In genomic region chr21:46323227-46323709, GRCh38 we compare ENCODE assay signal across 8 cellular contexts. TPM values are rescaled to one million over a fixed set of nuclear protein-coding genes. Genes with fewer than 3 reads are reported as not detected.
DNase-seq lines count a peak whose midpoint lies in the region; ATAC-seq, FAIRE-seq and TF ChIP-seq lines count a peak whose summit lies in the region.

No MANE protein-coding gene starts in this region.

- H3K36me3 ChIP-seq in SJCRH30 = peaks cover 16% of the 10 kb centered on the region
- peaks cover 0 to 18% (median 0%) of the 10 kb centered on the region in 3 donors for H3K36me3 ChIP-seq in esophagus squamous epithelium
- peaks cover 4 to 9% of the 10 kb centered on the region in 2 experiments for H3K36me3 ChIP-seq in trophoblast cell (ENCODE audit: control insufficient read depth in 1 of 2, insufficient read depth in 2 of 2, low read length in 2 of 2)

- H3K14ac ChIP-seq in trophoblast cell (ENCODE audit: low read length) = peak overlapping the region; percentile 92

- H4K8ac ChIP-seq in trophoblast cell (ENCODE audit: low read depth, low read length) = peak overlapping the region; percentile 85

- peak; percentile 28 for DNase-seq in Daoy (ENCODE audit: low read depth)
- no peak for DNase-seq in SJCRH30
- DNase-seq in esophagus squamous epithelium (lab: John Stamatoyannopoulos, UW) = no peak
- peak in 1 of 2 donors; percentile 18 for DNase-seq in trophoblast cell
- DNase-seq in urothelium cell line (ENCODE audit: low spot score) = no peak

- peaks cover 21% of the 10 kb centered on the region for H3K79me1 ChIP-seq in trophoblast cell (ENCODE audit: low read length)

- H2AFZ ChIP-seq in trophoblast cell (ENCODE audit: insufficient read depth, low read length, poor library complexity) = peak overlapping the region; percentile 66

- FAIRE-seq in urothelium cell line (lab: Jason Lieb, UNC) = no peak

- H3K4me1 ChIP-seq in SJCRH30 (peaks cover 5% of the 10 kb centered on the region), esophagus squamous epithelium (peaks cover 13 to 50% (median 20%) of the 10 kb centered on the region in 3 donors), trophoblast cell (ENCODE audit: control insufficient read depth in 1 of 2, insufficient read depth in 2 of 2, low read length in 2 of 2) (peaks cover 11 to 20% of the 10 kb centered on the region in 2 experiments)

- peak overlapping the region; percentile 41 for H2BK120ac ChIP-seq in trophoblast cell (ENCODE audit: insufficient read depth, low read length, poor library complexity)

- no peaks in the 10 kb centered on the region for H3K9me3 ChIP-seq in SJCRH30 (replicated peaks)
- no peaks in the 10 kb centered on the region for H3K9me3 ChIP-seq in esophagus squamous epithelium
- H3K9me3 ChIP-seq in trophoblast cell (ENCODE audit: insufficient read depth, low read depth, low read length) = no peaks in the 10 kb centered on the region

- peaks cover 25% of the 10 kb centered on the region for H3K79me2 ChIP-seq in trophoblast cell (ENCODE audit: control insufficient read depth, insufficient read depth, low read length, poor library complexity)

- peak overlapping the region; percentile 94 for H3K4ac ChIP-seq in trophoblast cell (ENCODE audit: low read depth, low read length)

- H3K9ac ChIP-seq in trophoblast cell (ENCODE audit: low read length) = peak overlapping the region; percentile 95

- H2BK12ac ChIP-seq in trophoblast cell (ENCODE audit: low read length) = no peak overlapping the region

- WGBS in esophagus squamous epithelium, 2 donors = 0 to 1% methylated on average over 5 to 21 of the region's 34 CpGs
- WGBS in trophoblast cell (ENCODE audit: extremely low coverage, insufficient coverage, insufficient read length) = no CpG with 5 or more reads among the region's 34 CpGs

- peak overlapping the region; percentile 88 for H4K91ac ChIP-seq in trophoblast cell (ENCODE audit: low read depth, low read length)

- H3K27ac ChIP-seq in SJCRH30 (peak overlapping the region; percentile 98), esophagus squamous epithelium (peak overlapping the region; percentile 81 to 100 (median 100)), trophoblast cell (ENCODE audit: low read depth, low read length) (peak overlapping the region; percentile 61)

- peak overlapping the region; percentile 93 for H3K4me2 ChIP-seq in trophoblast cell (ENCODE audit: low read length)

- TF ChIP-seq CTCF in esophagus squamous epithelium (IDR thresholded peaks at IDR 0.05) = no peak

- intact Hi-C loops in esophagus squamous epithelium (cut with DNase I) = loop anchor here (10.0 kb wide), 1 partner anchor 98 kb away; the partner anchor contains the start of gene LSS

- peak overlapping the region; percentile 49 for H4K12ac ChIP-seq in trophoblast cell (ENCODE audit: low read depth, low read length)

- H3K4me3 ChIP-seq in SJCRH30 (peak overlapping the region; percentile 99), esophagus squamous epithelium (peak overlapping the region; percentile 74 to 99 (median 96)), trophoblast cell (ENCODE audit: low read depth, low read length) (peak overlapping the region; percentile 86)

- H3K27me3 ChIP-seq in SJCRH30 (no peaks in the 10 kb centered on the region), esophagus squamous epithelium (no peaks in the 10 kb centered on the region), trophoblast cell (ENCODE audit: insufficient read depth, low read length) (no peaks in the 10 kb centered on the region)

- no peak overlapping the region for H3K23ac ChIP-seq in trophoblast cell (ENCODE audit: low read length)

- H2AK5ac ChIP-seq in trophoblast cell (ENCODE audit: low read length) = peak overlapping the region; percentile 30

- peak; percentile 1 for ATAC-seq in GM21786 (IDR thresholded peaks at IDR 0.05; ENCODE audit: unreplicated experiment)
- ATAC-seq in HG02798 (IDR thresholded peaks at IDR 0.05; ENCODE audit: poor library complexity, unreplicated experiment) = no peak
- ATAC-seq in GM21423 (IDR thresholded peaks at IDR 0.05; ENCODE audit: unreplicated experiment) = no peak

- H3K18ac ChIP-seq in trophoblast cell (ENCODE audit: low read length) = peak overlapping the region; percentile 28

- TF ChIP-seq POLR2A in esophagus squamous epithelium (IDR thresholded peaks at IDR 0.05) = no peak

- peak overlapping the region; percentile 49 for H2BK5ac ChIP-seq in trophoblast cell (ENCODE audit: low read depth, low read length, poor library complexity)

RNA-seq across cellular contexts. Expression of gene C21orf58, which starts 0.4 kb away (rescaled TPM):
- 12.4 and 16.9 TPM in 2 replicates for total RNA-seq in Daoy (2014; rRNA removed; shearing (Covaris generic))
- 33.0 and 40.7 TPM in 2 replicates for total RNA-seq in SJCRH30 (2014; rRNA removed; shearing (Covaris generic))
- total RNA-seq in esophagus squamous epithelium = 1 to 10 TPM; 2.1 to 4.4 (median 2.7) TPM
- polyA plus RNA-seq in trophoblast cell (2013) = 7.0 and 7.4 TPM in 2 replicates

RNA-seq across cellular contexts. Expression of gene PCNT, which starts 0.7 kb away (rescaled TPM):
- 20.4 and 32.0 TPM in 2 replicates for total RNA-seq in Daoy (2014; rRNA removed; shearing (Covaris generic))
- 21.7 and 35.7 TPM in 2 replicates for total RNA-seq in SJCRH30 (2014; rRNA removed; shearing (Covaris generic))
- 10 to 100 TPM; 26.8 to 38.7 (median 29.9) TPM for total RNA-seq in esophagus squamous epithelium
- polyA plus RNA-seq in trophoblast cell (2013) = 17.0 and 19.0 TPM in 2 replicates

RNA-seq across cellular contexts. Expression of gene YBEY, which starts 37.1 kb away (rescaled TPM):
- total RNA-seq in Daoy (2014; rRNA removed; shearing (Covaris generic)) = 21.4 and 25.8 TPM in 2 replicates
- total RNA-seq in SJCRH30 (2014; rRNA removed; shearing (Covaris generic)) = 16.1 and 16.4 TPM in 2 replicates
- 10 to 100 TPM in 3 of 4 donors, 1 to 10 TPM in 1; 4.7 to 17.9 (median 11.7) TPM for total RNA-seq in esophagus squamous epithelium
- polyA plus RNA-seq in trophoblast cell (2013) = 11.1 and 11.9 TPM in 2 replicates

RNA-seq across cellular contexts. Expression of gene MCM3AP, which starts 37.9 kb away (rescaled TPM):
- total RNA-seq in Daoy (2014; rRNA removed; shearing (Covaris generic)) = 72.7 and 100.0 TPM in 2 replicates
- 39.8 and 49.2 TPM in 2 replicates for total RNA-seq in SJCRH30 (2014; rRNA removed; shearing (Covaris generic))
- 10 to 100 TPM; 31.3 to 72.7 (median 63.2) TPM for total RNA-seq in esophagus squamous epithelium
- polyA plus RNA-seq in trophoblast cell (2013) = 37.4 and 37.9 TPM in 2 replicates
